ENCODE assay signal across 1 cellular context in genomic region chr17:17605747-17606083, GRCh38.
TF ChIP-seq lines count a peak whose summit lies in the region.

No MANE protein-coding gene starts in this region.

TF ChIP-seq in GM12878, 131 proteins besides CTCF, POLR2A, EP300 and RAD21 (continued from another document):
- peak; percentile 80 for TF ChIP-seq PKNOX1 (IDR thresholded peaks at IDR 0.05)
- no peak for TF ChIP-seq CBX5 (IDR thresholded peaks at IDR 0.05; ENCODE audit: low read depth)
- 0 out of 2 replicates have a peak, but pooled peaks have one; percentile 17 for TF ChIP-seq RAD51 (IDR thresholded peaks at IDR 0.05)
